ENCODE assay signal across 15 cellular contexts in genomic region chr4:78621395-78621794, GRCh38.
"Had no signal": no experiment of that assay in that cellular context is flagged by ENCODE, and none has a peak within 500 bp of the region (broad histone marks: within the 10 kb centered on the region; RNA-seq: fewer than 3 reads in every experiment).

No MANE protein-coding gene starts in this region.

- H3K27me3 Mint-ChIP-seq: activated CD4-positive, alpha-beta memory T cell treated with anti-CD3 and anti-CD28 coated beads for 36 hours; stimulated activated memory B cell treated with anti-CD40 and anti-IgM and Interleukin-4, amounts not matched to agents 10 μg/mL and 1 μg/mL and 100 μg/mL, for 72 hours; type B pancreatic cell had no signal

- H3K9me3 Mint-ChIP-seq: activated CD4-positive, alpha-beta memory T cell treated with anti-CD3 and anti-CD28 coated beads for 36 hours; activated naive CD4-positive, alpha-beta T cell treated with anti-CD3 and anti-CD28 coated beads, Interleukin-2, amount 50 U/mL, for 72 hours; activated T-cell treated with anti-CD3 and anti-CD28 coated beads, Interleukin-2, amount 50 U/mL, for 4 hours; neural crest cell; stimulated activated memory B cell treated with anti-CD40 and anti-IgM and Interleukin-4, amounts not matched to agents 10 μg/mL and 1 μg/mL and 100 μg/mL, for 72 hours; type B pancreatic cell had no signal

- H3K4me3 Mint-ChIP-seq: activated CD4-positive, alpha-beta memory T cell treated with anti-CD3 and anti-CD28 coated beads for 36 hours; activated T-cell treated with anti-CD3 and anti-CD28 coated beads, Interleukin-2, amount 50 U/mL, for 4 hours; endodermal cell; neural crest cell; stimulated activated memory B cell treated with anti-CD40 and anti-IgM and Interleukin-4, amounts not matched to agents 10 μg/mL and 1 μg/mL and 100 μg/mL, for 72 hours; type B pancreatic cell had no signal

- H3K36me3 Mint-ChIP-seq: activated CD4-positive, alpha-beta memory T cell treated with anti-CD3 and anti-CD28 coated beads for 36 hours; activated naive CD4-positive, alpha-beta T cell treated with anti-CD3 and anti-CD28 coated beads, Interleukin-2, amount 50 U/mL, for 72 hours; stimulated activated memory B cell treated with anti-CD40 and anti-IgM and Interleukin-4, amounts not matched to agents 10 μg/mL and 1 μg/mL and 100 μg/mL, for 72 hours; type B pancreatic cell had no signal

- DNase-seq: activated CD4-positive, alpha-beta memory T cell treated with anti-CD3 and anti-CD28 coated beads for 36 hours; activated effector memory CD4-positive, alpha-beta T cell treated with anti-CD3 and anti-CD28 coated beads, Interleukin-2, amount 50 U/mL, for 16 hours; activated T-cell treated with anti-CD3 and anti-CD28 coated beads, Interleukin-2, amount 50 U/mL, for 4 hours; cerebellar nuclear complex; endodermal cell; foreskin fibroblast; mammary epithelial cell; small intestine; substantia nigra; T-helper 2 cell had no signal

- H3K27ac Mint-ChIP-seq: activated CD4-positive, alpha-beta memory T cell treated with anti-CD3 and anti-CD28 coated beads for 36 hours; activated naive CD4-positive, alpha-beta T cell treated with anti-CD3 and anti-CD28 coated beads, Interleukin-2, amount 50 U/mL, for 72 hours; endodermal cell; type B pancreatic cell had no signal

- H3K27ac ChIP-seq: VCaP had no signal
